In genomic region chr3:54731697-54732445, GRCh38 we compare ENCODE assay signal across 18 cellular contexts.
DNase-seq lines count a peak whose midpoint lies in the region; ATAC-seq, FAIRE-seq and TF ChIP-seq lines count a peak whose summit lies in the region.
"Had no signal": no experiment of that assay in that cellular context is flagged by ENCODE, and none has a peak within 500 bp of the region (broad histone marks: within the 10 kb centered on the region; RNA-seq: fewer than 3 reads in every experiment).

No MANE protein-coding gene starts in this region.

- CTCF ChIA-PET in HepG2 (lab: Yijun Ruan, JAX; ENCODE audit: low intra/inter-chr PET ratio, low total read pairs) = no interaction called here

- TF ChIP-seq EP300 in HepG2 (IDR thresholded peaks at IDR 0.05; ENCODE audit: low read depth in 2 of 2, low read length in 2 of 2) (no peak), HepG2 (CRISPR knock-in tag; IDR thresholded peaks at IDR 0.05; ENCODE audit: borderline replicate concordance) (no peak)

- H3K9ac ChIP-seq in HepG2 (ENCODE audit: insufficient read depth, low read depth, low read length) (no peak overlapping the region), adipocyte (ENCODE audit: low read length) (no peak overlapping the region)

- H3K9me3 ChIP-seq in HepG2 (ENCODE audit: low read length) (peaks cover 11% of the 10 kb centered on the region), right lobe of liver (no peaks in the 10 kb centered on the region), adipocyte (ENCODE audit: control insufficient read depth, low read length) (peaks cover 18% of the 10 kb centered on the region), psoas muscle (peaks cover 11% of the 10 kb centered on the region)

- no peaks in the 10 kb centered on the region for H3K79me2 ChIP-seq in HepG2 (ENCODE audit: insufficient read depth, low read length)

- POLR2A ChIA-PET in HepG2 (lab: Yijun Ruan, JAX) = no interaction called here

- no peak for TF ChIP-seq POLR2A in HepG2 (IDR thresholded peaks at IDR 0.05; ENCODE audit: insufficient read depth in 1 of 2, low read depth in 2 of 2, low read length in 2 of 2)
- TF ChIP-seq POLR2A in right lobe of liver (IDR thresholded peaks at IDR 0.05) = no peak

- H3K4me2 ChIP-seq in HepG2 (ENCODE audit: low read depth, low read length) = no peak overlapping the region

- TF ChIP-seq CTCF in HepG2 (CRISPR knock-in tag; IDR thresholded peaks at IDR 0.05) (no peak), right lobe of liver (IDR thresholded peaks at IDR 0.05) (no peak), psoas muscle (IDR thresholded peaks at IDR 0.05) (no peak)

- ATAC-seq in HepG2 (no peak), right lobe of liver (no peak), psoas muscle (no peak)

- no peak for DNase-seq in HepG2 (ENCODE audit: low spot score)
- no peak for DNase-seq in right lobe of liver
- peak; percentile 16 for DNase-seq in adipocyte (ENCODE audit: low read depth)
- DNase-seq in fibroblast of peridontal ligament (ENCODE audit: extremely low read depth) = peak; percentile 62
- no peak for DNase-seq in epidermal melanocyte (ENCODE audit: insufficient read length, low spot score)
- no peak for DNase-seq in NCI-H446 (lab: John Stamatoyannopoulos, UW)
- DNase-seq in globus pallidus (ENCODE audit: low spot score) = no peak
- DNase-seq in psoas muscle = no peak
- DNase-seq: C1 segment of cervical spinal cord; CD4-positive, alpha-beta memory T cell; DMS79; EL; HFFc6 had no signal

- intact Hi-C loops in HepG2 (cut with micrococcal nuclease; ENCODE audit: unreplicated experiment) (no loop called here), right lobe of liver (cut with DNase I) (no loop called here), psoas muscle (cut with DNase I) (no loop called here)

- H3K27ac ChIP-seq in HepG2 (ENCODE audit: extremely low read length, insufficient read depth, low read length) (no peak overlapping the region), right lobe of liver (no peak overlapping the region), psoas muscle (no peak overlapping the region)
- H3K27ac ChIP-seq: 22Rv1 had no signal

- no peaks in the 10 kb centered on the region for H4K20me1 ChIP-seq in HepG2 (ENCODE audit: insufficient read depth, low read length)

- no peak for FAIRE-seq in HepG2 (lab: Jason Lieb, UNC)
- FAIRE-seq: G401.6, GM12892, H1 had no signal

- H3K4me1 ChIP-seq in HepG2 (ENCODE audit: insufficient read depth, low read length) (no peaks in the 10 kb centered on the region), right lobe of liver (no peaks in the 10 kb centered on the region), adipocyte (ENCODE audit: control insufficient read depth, insufficient read depth, low read length) (peaks cover 8% of the 10 kb centered on the region), psoas muscle (no peaks in the 10 kb centered on the region)
- H3K4me1 ChIP-seq: HAP-1 had no signal

- no TSS peak for BruUV-seq in HepG2 (replicated peaks; lab: Mats Ljungman, UMichigan)

- 34% methylated on average over 11 of the region's 11 CpGs for WGBS in HepG2 (ENCODE audit: low lambda C conversion rate)
- 57% methylated on average over 11 of the region's 11 CpGs for WGBS in right lobe of liver (ENCODE audit: insufficient coverage, low coverage, low lambda C conversion rate, missing lambda C conversion rate)
- 81 to 84% (median 83%) methylated on average over 11 of the region's 11 CpGs for WGBS in psoas muscle, 3 donors

- H3K27me3 ChIP-seq in HepG2 (ENCODE audit: control insufficient read depth in 1 of 2, insufficient read depth in 2 of 2, low read length in 2 of 2) (no peaks in the 10 kb centered on the region), right lobe of liver (no peaks in the 10 kb centered on the region), adipocyte (replicated peaks; ENCODE audit: control insufficient read depth, insufficient read depth, low read length) (no peaks in the 10 kb centered on the region), psoas muscle (ENCODE audit: insufficient read depth in 3 of 3, low read length in 2 of 3) (no peaks in the 10 kb centered on the region)

- in situ Hi-C loops in HepG2 (cut with HindIII; ENCODE audit: extremely low pct_ligation_motif_present, low pct_unique_long_range_greater_than_20kb) = no loop called here

- H3K4me3 ChIP-seq in HepG2 (replicated peaks in 1 of 3; ENCODE audit: insufficient read depth in 1 of 3, low read depth in 2 of 3, low read length in 3 of 3) = no peak overlapping the region
- no peak overlapping the region for H3K4me3 ChIP-seq in right lobe of liver
- H3K4me3 ChIP-seq in adipocyte (ENCODE audit: low read length) = no peak overlapping the region
- no peak overlapping the region for H3K4me3 ChIP-seq in psoas muscle
- H3K4me3 ChIP-seq: HAP-1 had no signal

- H2AFZ ChIP-seq in HepG2 (ENCODE audit: low read length) = no peak overlapping the region

- TF ChIP-seq RAD21 in HepG2 (CRISPR knock-in tag; IDR thresholded peaks at IDR 0.05) = no peak

- H3K36me3 ChIP-seq in HepG2 (replicated peaks in 1 of 2; ENCODE audit: control insufficient read depth in 1 of 2, insufficient read depth in 2 of 2, low read length in 2 of 2) (no peaks in the 10 kb centered on the region), right lobe of liver (no peaks in the 10 kb centered on the region), adipocyte (ENCODE audit: control insufficient read depth, insufficient read depth, low read length, severe bottlenecking) (no peaks in the 10 kb centered on the region), psoas muscle (ENCODE audit: insufficient read depth in 1 of 2, low read depth in 1 of 2) (no peaks in the 10 kb centered on the region)
- H3K36me3 ChIP-seq: HAP-1 had no signal

TF ChIP-seq in HepG2, 621 proteins besides CTCF, POLR2A, EP300 and RAD21:
- no peak for TF ChIP-seq CCDC6 (CRISPR knock-in tag; IDR thresholded peaks at IDR 0.05)
- TF ChIP-seq ZNF282 (IDR thresholded peaks at IDR 0.05; ENCODE audit: partially characterized antibody) = no peak
- no peak for TF ChIP-seq ZNF20 (CRISPR knock-in tag; IDR thresholded peaks at IDR 0.05)
- no peak for TF ChIP-seq TGIF2 (CRISPR knock-in tag; IDR thresholded peaks at IDR 0.05)
- TF ChIP-seq ARID2 (CRISPR knock-in tag; IDR thresholded peaks at IDR 0.05; ENCODE audit: borderline replicate concordance) = no peak
- TF ChIP-seq ZSCAN5A (CRISPR knock-in tag; IDR thresholded peaks at IDR 0.05; ENCODE audit: borderline replicate concordance) = no peak
- TF ChIP-seq ZBTB4 (CRISPR knock-in tag; IDR thresholded peaks at IDR 0.05; ENCODE audit: borderline replicate concordance) = no peak
- TF ChIP-seq CREB1 (IDR thresholded peaks at IDR 0.05) = peak; percentile 34; the same call in 1 of the 2 replicates
- TF ChIP-seq CREB1 (CRISPR knock-in tag; IDR thresholded peaks at IDR 0.05) = no peak
- TF ChIP-seq ATF7 (IDR thresholded peaks at IDR 0.05) = peak; percentile 76
- TF ChIP-seq ATF7 (CRISPR knock-in tag; IDR thresholded peaks at IDR 0.05) = no peak
- TF ChIP-seq ZNF724P (CRISPR knock-in tag; IDR thresholded peaks at IDR 0.05; ENCODE audit: borderline replicate concordance) = no peak
- TF ChIP-seq HMG20A (CRISPR knock-in tag; IDR thresholded peaks at IDR 0.05; ENCODE audit: borderline replicate concordance) = no peak
TF ChIP-seq in HepG2: peak in this region for 2.

Comparison
In these comparisons a context has a peak if more than half of its experiments do, and no peak if none do; other contexts are left out.
1. DNase-seq: peak in adipocyte (single experiment) and fibroblast of peridontal ligament (single experiment); none in HepG2 (single experiment), right lobe of liver (0 of 3), epidermal melanocyte (single experiment), NCI-H446 (0 of 2), globus pallidus (single experiment) and psoas muscle (0 of 2).